23 cellular contexts compared by ENCODE assay signal in the genomic region with DNA sequence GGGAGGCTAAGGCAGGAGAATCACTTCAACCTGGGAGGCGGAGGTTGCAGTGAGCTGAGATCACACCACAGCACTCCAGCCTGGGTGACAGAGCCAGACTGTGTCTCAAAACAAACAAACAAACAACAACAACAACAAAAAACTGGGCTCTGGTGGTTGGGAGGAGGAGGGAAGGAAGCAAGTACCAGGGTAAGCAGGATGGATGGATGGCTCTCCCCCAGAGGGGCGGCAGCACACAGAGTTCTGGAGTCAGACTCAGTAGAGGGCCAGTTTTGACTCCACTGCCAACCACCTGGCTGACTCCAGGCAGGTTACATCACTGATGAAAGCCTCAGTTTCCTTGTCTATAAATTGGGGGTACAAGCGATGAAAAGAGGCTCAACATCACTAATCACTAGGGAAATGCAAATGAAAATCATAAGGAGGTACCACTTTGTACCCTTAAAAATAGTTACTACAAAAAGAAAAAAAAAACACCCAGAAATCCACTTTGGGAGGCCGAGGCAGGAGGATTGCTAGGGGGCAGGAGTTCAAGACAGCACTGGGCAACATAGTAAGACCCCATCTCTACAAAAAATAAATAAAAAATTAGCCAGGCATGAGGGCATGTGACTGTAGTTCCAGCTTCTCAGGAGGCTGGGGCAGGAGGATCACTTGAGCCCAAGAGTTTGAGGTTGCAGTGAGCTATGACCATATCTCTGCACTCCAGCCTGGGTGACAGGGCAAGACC. TPM values are rescaled to one million over a fixed set of nuclear protein-coding genes. Genes with fewer than 3 reads are reported as not detected.
DNase-seq lines count a peak whose midpoint lies in the region; ATAC-seq and TF ChIP-seq lines count a peak whose summit lies in the region.
"Had no signal": no experiment of that assay in that cellular context is flagged by ENCODE, and none has a peak within 500 bp of the region (broad histone marks: within the 10 kb centered on the region; RNA-seq: fewer than 3 reads in every experiment).

No MANE protein-coding gene starts in this region.

- TF ChIP-seq CTCF in RWPE1 (conservative IDR thresholded peaks at IDR 0.05; ENCODE audit: low read depth) (no peak), lower lobe of right lung (IDR thresholded peaks at IDR 0.05) (no peak)

- peaks cover 28% of the 10 kb centered on the region for H3K4me1 ChIP-seq in lower lobe of right lung
- H3K4me1 ChIP-seq: SJCRH30 had no signal

- H3K36me3 ChIP-seq in lower lobe of right lung: no peaks in the 10 kb centered on the region
- H3K36me3 ChIP-seq: BLaER1, Peyer's patch, SJCRH30 had no signal

- ATAC-seq in lower lobe of right lung (no peak), HG03108 (IDR thresholded peaks at IDR 0.05; ENCODE audit: unreplicated experiment) (no peak)
- ATAC-seq: CD8-positive, alpha-beta T cell had no signal

- no peaks in the 10 kb centered on the region for H3K9me3 ChIP-seq in lower lobe of right lung
- H3K9me3 ChIP-seq: BLaER1, Peyer's patch, SJCRH30 had no signal

- intact Hi-C loops in lower lobe of right lung (cut with DNase I): no loop called here

- H3K27ac ChIP-seq in RWPE1 (peak overlapping the region; percentile 98), lower lobe of right lung (peak overlapping the region; percentile 39)
- H3K27ac ChIP-seq: 22Rv1, BLaER1, Peyer's patch, SJCRH30 had no signal

- CTCF ChIA-PET in RWPE1 (lab: Yijun Ruan, JAX): interaction anchor here (0.6 kb wide), 1 partner anchor 114 kb away, joined by 4 read pairs; no protein-coding TSS in a partner anchor

- no peak overlapping the region for H3K4me3 ChIP-seq in lower lobe of right lung
- H3K4me3 ChIP-seq: BLaER1, SJCRH30 had no signal

- no peaks in the 10 kb centered on the region for H3K27me3 ChIP-seq in lower lobe of right lung (ENCODE audit: low read depth)
- H3K27me3 ChIP-seq: Peyer's patch, SJCRH30 had no signal

- POLR2A ChIA-PET in RWPE1 (lab: Yijun Ruan, JAX; ENCODE audit: low non-redundant PET): interaction anchor here (0.9 kb wide), 1 partner anchor 72 kb away, joined by 3 read pairs; the partner anchor contains the start of gene SLC22A5

- DNase-seq in activated CD8-positive, alpha-beta memory T cell treated with anti-CD3 and anti-CD28 coated beads for 24 hours: peak; percentile 37
- no peak for DNase-seq in activated CD8-positive, alpha-beta memory T cell treated with anti-CD3 and anti-CD28 coated beads, Interleukin-2, amount 50 U/mL, for 4 hours
- DNase-seq in RWPE1 (ENCODE audit: low spot score): no peak
- DNase-seq in lower lobe of right lung: no peak
- DNase-seq in retina: no peak
- DNase-seq in DMS53 treated with DMSO at 0.1 percent for 48 hours (lab: John Stamatoyannopoulos, UW; ENCODE audit: unreplicated experiment): no peak
- DNase-seq in effector CD4-positive, alpha-beta T cell: no peak
- DNase-seq: ACHN, Calu3, DMS153, GDM1, NCI-H1105 treated with DMSO at 0.1 percent for 48 hours, NCI-H2081, NCI-H2171, NCI-H524 treated with DMSO at 0.1 percent for 48 hours, NCI-H82, Peyer's patch, SJCRH30 had no signal

RNA-seq across cellular contexts. Expression of gene SLC22A4, which starts 3.2 kb away (rescaled TPM):
- total RNA-seq in lower lobe of right lung: 8.5 TPM
- total RNA-seq: OCI-LY7 had no signal

RNA-seq across cellular contexts. Expression of gene PDLIM4, which starts 39.9 kb away (rescaled TPM):
- 6.7 TPM for total RNA-seq in lower lobe of right lung
- total RNA-seq: CD8-positive, alpha-beta T cell; OCI-LY7 had no signal
